Comparison of ENCODE assay signal across 8 cellular contexts in the genomic region with DNA sequence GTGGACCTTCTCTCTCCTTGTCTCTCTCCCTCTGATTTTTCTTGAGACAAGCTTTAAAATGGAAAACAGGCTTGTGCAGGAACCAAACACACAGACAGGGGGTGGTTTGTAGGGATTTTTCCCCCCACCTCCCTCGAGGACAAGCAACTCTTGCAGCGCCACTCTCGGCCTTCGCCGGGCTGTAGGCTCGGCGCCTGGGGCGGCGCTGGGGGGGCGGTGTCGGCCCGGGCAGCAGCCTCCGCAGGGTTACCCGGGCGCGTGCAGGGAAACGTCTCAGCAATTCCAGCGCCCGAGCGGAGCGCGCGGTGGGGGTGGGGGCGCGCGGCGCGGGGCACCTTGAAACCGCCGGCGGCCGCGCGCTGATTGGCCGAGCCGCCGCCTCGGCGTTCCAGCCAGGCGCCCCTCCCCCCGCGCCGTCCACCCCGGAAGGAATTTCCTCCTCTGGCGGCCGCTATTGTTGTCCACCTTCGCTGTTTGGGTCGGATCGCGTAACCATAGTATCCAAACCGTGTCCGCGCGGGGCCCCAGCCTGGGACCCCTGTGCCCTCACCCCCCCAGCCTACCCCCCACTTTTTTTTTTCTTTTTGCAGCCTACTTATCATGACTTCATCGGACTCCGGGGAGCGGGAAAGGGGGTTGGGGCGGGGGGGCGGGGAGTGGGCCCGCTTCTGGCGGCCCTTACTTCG. TPM values are rescaled to one million over a fixed set of nuclear protein-coding genes. Genes with fewer than 3 reads are reported as not detected.
A peak's percentile ranks its signal among the peaks of the same experiment; 100 is the strongest.
DNase-seq lines count a peak whose midpoint lies in the region; ATAC-seq, FAIRE-seq and TF ChIP-seq lines count a peak whose summit lies in the region.

No MANE protein-coding gene starts in this region.

- H3K27me3 ChIP-seq in GM06990 (replicated peaks; ENCODE audit: control insufficient read depth, insufficient read depth, low read length) (no peaks in the 10 kb centered on the region; the same call in 1 of the 2 replicates), keratinocyte (ENCODE audit: control insufficient read depth, extremely low read depth, insufficient read depth, low read length) (no peaks in the 10 kb centered on the region)

- H3K79me2 ChIP-seq in keratinocyte (ENCODE audit: control insufficient read depth, insufficient read depth, low read length): no peaks in the 10 kb centered on the region

- FAIRE-seq in keratinocyte (lab: Jason Lieb, UNC): no peak

- peak overlapping the region; percentile 60 for H3K4me3 ChIP-seq in GM06990 (replicated peaks; ENCODE audit: low read depth, low read length)
- peak overlapping the region; percentile 48 to 84 (median 54) for H3K4me3 ChIP-seq in keratinocyte (ENCODE audit: control insufficient read depth in 2 of 3, extremely low read depth in 1 of 3, insufficient read depth in 2 of 3, low read depth in 1 of 3, low read length in 3 of 3)

- H3K9me1 ChIP-seq in keratinocyte (ENCODE audit: control insufficient read depth, extremely low read depth, insufficient read depth, low read length): no peaks in the 10 kb centered on the region

- H3K4me2 ChIP-seq in keratinocyte (ENCODE audit: control insufficient read depth, extremely low read depth, insufficient read depth, low read depth, low read length): peak overlapping the region; percentile 91

- no peaks in the 10 kb centered on the region for H4K20me1 ChIP-seq in keratinocyte (ENCODE audit: control insufficient read depth, extremely low read depth, insufficient read depth, low read length)

- dilution Hi-C loops in keratinocyte (cut with MboI; ENCODE audit: extremely low pct_ligation_motif_present, low sequenced_read_pairs): no loop called here

- peak; percentile 86 for DNase-seq in GM06990 (ENCODE audit: extremely low read depth, insufficient read length)
- DNase-seq in NCI-H2196 (lab: John Stamatoyannopoulos, UW; ENCODE audit: unreplicated experiment): peak; percentile 95
- peak; percentile 40 to 51 (median 44) for DNase-seq in activated CD4-positive, CD25-positive, alpha-beta regulatory T cell (lab: John Stamatoyannopoulos, UW)
- peak; percentile 62 for DNase-seq in central memory CD4-positive, alpha-beta T cell
- DNase-seq in keratinocyte (ENCODE audit: low read depth, low spot score): no peak
- peak; percentile 59 to 67 for DNase-seq in stimulated activated CD4-positive, alpha-beta T cell treated with anti-CD3 and anti-CD28 coated beads, Interleukin-12 subunit alpha, Interleukin-12 subunit beta, amount 100 ng/mL, for 24 hours (ENCODE audit: low read depth in 2 of 2)

- TF ChIP-seq CTCF in GM06990 (IDR thresholded peaks at IDR 0.05; ENCODE audit: insufficient read depth, low read length, poor library complexity, severe bottlenecking) (no peak), keratinocyte (optimal IDR thresholded peaks at IDR 0.05 in 1 of 3, IDR thresholded peaks at IDR 0.05 in 1 of 3, conservative IDR thresholded peaks at IDR 0.05 in 1 of 3; ENCODE audit: extremely low read depth in 1 of 3, insufficient read depth in 2 of 3, low read length in 3 of 3) (no peak)

- no peaks in the 10 kb centered on the region for H3K9me3 ChIP-seq in keratinocyte (ENCODE audit: control insufficient read depth, low read depth, low read length)

- peak overlapping the region; percentile 77 for H3K9ac ChIP-seq in keratinocyte (ENCODE audit: control insufficient read depth, extremely low read depth, insufficient read depth, low read length)

- H3K27ac ChIP-seq in keratinocyte (ENCODE audit: control insufficient read depth, insufficient read depth, low read length): peak overlapping the region; percentile 58

- peaks cover 28% of the 10 kb centered on the region for H3K4me1 ChIP-seq in keratinocyte (ENCODE audit: control insufficient read depth, extremely low read depth, insufficient read depth, low read length)

- ATAC-seq in HG02870 (IDR thresholded peaks at IDR 0.05; ENCODE audit: unreplicated experiment) (peak; percentile 58), GM21367 (IDR thresholded peaks at IDR 0.05; ENCODE audit: unreplicated experiment) (no peak)

- H3K36me3 ChIP-seq in GM06990 (ENCODE audit: control insufficient read depth, insufficient read depth, low read length): no peaks in the 10 kb centered on the region
- H3K36me3 ChIP-seq in keratinocyte (ENCODE audit: control insufficient read depth in 2 of 2, extremely low read depth in 1 of 2, insufficient read depth in 2 of 2, low read length in 2 of 2): no peaks in the 10 kb centered on the region

- peak overlapping the region; percentile 54 for H2AFZ ChIP-seq in keratinocyte (ENCODE audit: control insufficient read depth, low read length)

RNA-seq across cellular contexts. Expression of gene ACOT11, which starts 59.8 kb away (rescaled TPM):
- 3.4 to 4.0 TPM (median 3.9 TPM) in 3 replicates for polyA plus RNA-seq in keratinocyte
- polyA plus RNA-seq in keratinocyte (2011; ENCODE audit: low read depth): 0.65 TPM
- polyA plus RNA-seq in keratinocyte (2011; cell fraction: cytosol; rRNA removed): 2.0 and 3.2 TPM in 2 replicates
- polyA plus RNA-seq in keratinocyte (2011; cell fraction: nucleus; rRNA removed): 7.3 and 9.5 TPM in 2 replicates
- polyA plus RNA-seq in keratinocyte (2012; ENCODE audit: low replicate concordance): 2.0 and 4.7 TPM in 2 replicates
- polyA minus RNA-seq in keratinocyte: 3.6 to 11.6 TPM (median 5.3 TPM) in 3 replicates
- 5.2 TPM for polyA minus RNA-seq in keratinocyte (2011; cell fraction: cytosol; rRNA and poly(A)+ RNA removed)
- 5.1 and 6.4 TPM in 2 replicates for polyA minus RNA-seq in keratinocyte (2011; cell fraction: nucleus; rRNA and poly(A)+ RNA removed)
